In genomic region chr2:98086491-98087446, GRCh38 we compare ENCODE assay signal across 8 cellular contexts. TPM values are rescaled to one million over a fixed set of nuclear protein-coding genes. Genes with fewer than 3 reads are reported as not detected.
DNase-seq lines count a peak whose midpoint lies in the region; ATAC-seq, FAIRE-seq and TF ChIP-seq lines count a peak whose summit lies in the region.

A gene with protein sequence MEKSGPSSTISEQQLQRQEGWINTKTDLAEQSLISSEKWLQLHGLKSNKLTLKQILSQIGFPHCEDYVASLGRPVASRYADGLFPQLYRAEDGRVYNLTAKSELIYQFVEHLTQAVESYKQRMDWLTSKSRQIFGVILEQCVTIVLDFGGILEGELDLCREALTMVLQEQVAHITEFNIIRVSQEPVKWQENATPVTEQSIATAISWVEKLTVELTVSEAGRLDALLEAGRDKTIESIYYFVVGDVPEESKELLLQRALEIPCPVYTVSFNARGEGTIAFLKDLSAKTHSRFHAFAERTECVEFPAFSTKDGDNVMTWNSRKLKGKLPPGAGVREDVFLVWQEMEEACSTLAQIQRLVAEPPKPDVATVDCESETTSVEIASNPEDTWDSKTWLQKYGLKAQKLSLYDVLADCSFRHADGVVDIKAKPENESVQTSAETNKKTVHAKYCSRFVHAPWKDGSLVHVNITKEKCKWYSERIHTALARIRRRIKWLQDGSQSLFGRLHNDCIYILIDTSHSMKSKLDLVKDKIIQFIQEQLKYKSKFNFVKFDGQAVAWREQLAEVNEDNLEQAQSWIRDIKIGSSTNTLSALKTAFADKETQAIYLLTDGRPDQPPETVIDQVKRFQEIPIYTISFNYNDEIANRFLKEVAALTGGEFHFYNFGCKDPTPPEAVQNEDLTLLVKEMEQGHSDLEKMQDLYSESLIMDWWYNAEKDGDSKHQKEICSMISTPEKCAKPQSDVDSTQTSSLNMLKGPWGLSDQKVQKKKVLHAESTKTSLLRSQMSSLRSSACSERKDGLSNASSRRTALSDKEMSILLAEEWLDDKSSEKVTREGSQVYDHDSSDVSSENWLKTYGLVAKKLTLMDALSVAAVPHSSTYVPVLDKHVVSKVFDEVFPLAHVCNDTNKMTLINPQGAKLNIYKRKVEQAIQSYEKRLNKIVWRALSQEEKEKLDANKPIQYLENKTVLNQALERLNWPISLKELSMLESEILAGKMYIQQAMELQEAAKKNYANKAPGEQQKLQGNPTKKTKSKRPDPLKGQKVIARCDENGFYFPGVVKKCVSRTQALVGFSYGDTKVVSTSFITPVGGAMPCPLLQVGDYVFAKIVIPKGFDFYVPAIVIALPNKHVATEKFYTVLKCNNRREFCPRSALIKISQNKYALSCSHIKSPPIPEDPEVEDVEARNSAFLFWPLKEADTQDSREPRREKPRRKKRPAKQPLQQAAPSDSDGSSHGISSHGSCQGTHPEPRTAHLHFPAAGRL (N-terminal part only) (plus strand): TSS chr2:98087167. CDS start chr2:98093093, 5,926 bp downstream.

- H3K27ac Mint-ChIP-seq in central memory CD8-positive, alpha-beta T cell (ENCODE audit: low read depth) = no peak within 1 kb of the TSS

- TF ChIP-seq CTCF in kidney (IDR thresholded peaks at IDR 0.05; ENCODE audit: borderline replicate concordance, extremely low read depth, insufficient read depth) = no peak

- H3K27ac ChIP-seq in HUES6 (ENCODE audit: low read depth, low read length) (no peak within 1 kb of the TSS), kidney (ENCODE audit: low read depth in 2 of 2, low read length in 2 of 2) (no peak within 1 kb of the TSS)

- H3K4me3 ChIP-seq in HUES6 (ENCODE audit: low read depth, low read length) (peak within 1 kb of the TSS; percentile 84), kidney (ENCODE audit: low read length in 2 of 2) (peak within 1 kb of the TSS; percentile 44 to 48)

- H3K36me3 ChIP-seq in HUES6 (ENCODE audit: control insufficient read depth, insufficient read depth, low read length) (no peaks in the 10 kb centered on the region), kidney (ENCODE audit: control insufficient read depth in 1 of 2, insufficient read depth in 2 of 2, low read length in 2 of 2) (no peaks in the 10 kb centered on the region)

- H3K9ac ChIP-seq in HUES6 (ENCODE audit: low read length) (peak within 1 kb of the TSS; percentile 8), kidney (ENCODE audit: low read length in 2 of 2) (peak within 1 kb of the TSS in 1 of 2 donors; percentile 8)

- in situ Hi-C loops in SK-MEL-5 (cut with HindIII; ENCODE audit: low pct_unique_long_range_greater_than_20kb, low sequenced_read_pairs) = no loop called here

- H3K4me1 Mint-ChIP-seq in central memory CD8-positive, alpha-beta T cell = peaks cover 14% of the 10 kb centered on the region

- H3K36me3 Mint-ChIP-seq in central memory CD8-positive, alpha-beta T cell (ENCODE audit: insufficient read depth) = peaks cover 2% of the 10 kb centered on the region

- DNase-seq in DMS153 treated with DMSO at 0.1 percent for 48 hours (lab: John Stamatoyannopoulos, UW; ENCODE audit: unreplicated experiment) (peak; percentile 73), SK-MEL-5 (ENCODE audit: low read depth, low spot score) (peak; percentile 34), kidney (peak; percentile 87), globus pallidus (ENCODE audit: low spot score) (no peak)
- no peak for DNase-seq in central memory CD8-positive, alpha-beta T cell (ENCODE audit: low spot score in 2 of 2)
- peak; percentile 43 for DNase-seq in stimulated activated CD4-positive, alpha-beta T cell treated with anti-CD3 and anti-CD28 coated beads, Interleukin-4, amount 100 ng/mL, for 1 hour

- H3K27me3 Mint-ChIP-seq in central memory CD8-positive, alpha-beta T cell = peaks cover 67% of the 10 kb centered on the region

- intact Hi-C loops in kidney (cut with DNase I) = no loop called here

- peaks cover 44% of the 10 kb centered on the region for H3K27me3 ChIP-seq in HUES6 (ENCODE audit: control insufficient read depth, insufficient read depth, low read length)

- H3K9me3 ChIP-seq in HUES6 (ENCODE audit: control insufficient read depth, insufficient read depth, low read depth, low read length) (no peaks in the 10 kb centered on the region), kidney (ENCODE audit: control insufficient read depth in 1 of 2, low read length in 2 of 2) (no peaks in the 10 kb centered on the region)

- no peaks in the 10 kb centered on the region for H3K9me3 Mint-ChIP-seq in central memory CD8-positive, alpha-beta T cell

- no peak for FAIRE-seq in kidney (lab: Jason Lieb, UNC)

- peak; percentile 88 for ATAC-seq in GM21381 (IDR thresholded peaks at IDR 0.05; ENCODE audit: unreplicated experiment)
- ATAC-seq in central memory CD8-positive, alpha-beta T cell (replicated peaks; ENCODE audit: extremely low read depth, poor library complexity, severe bottlenecking) = no peak

- H3K4me3 Mint-ChIP-seq in central memory CD8-positive, alpha-beta T cell = peak within 1 kb of the TSS; percentile 29

- H3K4me1 ChIP-seq in HUES6 (ENCODE audit: control insufficient read depth, insufficient read depth, low read length) (no peaks in the 10 kb centered on the region), kidney (ENCODE audit: control insufficient read depth in 1 of 2, insufficient read depth in 1 of 2, low read depth in 1 of 2, low read length in 2 of 2) (peaks cover 3% of the 10 kb centered on the region in 2 donors)

RNA-seq across cellular contexts. Expression of the gene that starts here (rescaled TPM):
- total RNA-seq in SK-MEL-5 (2014; rRNA removed; shearing (Covaris generic)) = not detected in 2 replicates
- not detected in 2 replicates for polyA plus RNA-seq in SK-MEL-5 (2015; cell fraction: cytosol; rRNA removed)
- not detected in 2 replicates for polyA plus RNA-seq in SK-MEL-5 (2015; cell fraction: nucleus; rRNA removed)
- 0.35 TPM for total RNA-seq in kidney
- not detected for polyA plus RNA-seq in kidney (ENCODE audit: insufficient read depth, low read depth, low replicate concordance)

Comparison
In these comparisons a context has a peak if more than half of its experiments do, and no peak if none do; other contexts are left out.
1. Peak in DNase-seq in SK-MEL-5; RNA of the gene not detected or under 1 TPM.
2. Peak in DNase-seq and H3K4me3 ChIP-seq in kidney; RNA of the gene not detected or under 1 TPM.
3. DNase-seq: peak in DMS153 treated with DMSO at 0.1 percent for 48 hours (single experiment) and stimulated activated CD4-positive, alpha-beta T cell treated with anti-CD3 and anti-CD28 coated beads, Interleukin-4, amount 100 ng/mL, for 1 hour (single experiment); none in central memory CD8-positive, alpha-beta T cell (0 of 2) and globus pallidus (single experiment).